In the genomic region with DNA sequence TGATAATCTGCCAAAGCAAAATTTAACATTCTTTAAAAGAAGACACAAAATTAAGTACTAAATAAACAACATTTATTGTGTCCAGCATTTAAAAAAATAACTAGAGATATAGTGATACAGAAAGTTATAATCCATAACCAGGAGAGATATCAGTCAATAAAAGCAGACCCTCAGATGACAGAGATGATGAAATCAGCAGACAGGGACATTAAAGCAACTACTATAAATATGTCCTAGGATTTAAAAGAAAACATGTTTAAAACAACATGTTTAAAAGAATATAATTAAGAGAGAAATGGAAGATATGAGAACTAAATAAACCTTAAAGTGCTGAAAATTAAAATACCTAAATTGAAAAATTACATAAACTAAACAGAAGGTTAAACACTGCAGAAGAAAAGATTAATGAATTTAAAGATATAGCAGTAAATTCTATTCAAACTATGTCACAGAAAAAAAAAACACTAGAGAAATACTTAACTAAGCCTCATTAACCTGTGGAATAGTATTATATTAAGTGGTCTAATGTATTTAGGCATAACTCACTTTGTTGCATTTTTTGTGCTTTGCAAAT, we compare ENCODE assay signal across 25 cellular contexts.
DNase-seq lines count a peak whose midpoint lies in the region; ATAC-seq, FAIRE-seq and TF ChIP-seq lines count a peak whose summit lies in the region.
"Had no signal": no experiment of that assay in that cellular context is flagged by ENCODE, and none has a peak within 500 bp of the region (broad histone marks: within the 10 kb centered on the region; RNA-seq: fewer than 3 reads in every experiment).

No MANE protein-coding gene starts in this region.

- no peak overlapping the region for H3K23ac ChIP-seq in H1 (ENCODE audit: insufficient read length)

- H3K9me2 ChIP-seq in SK-N-SH = no peaks in the 10 kb centered on the region

- no peak overlapping the region for H3K4me3 ChIP-seq in SK-N-SH (ENCODE audit: low read depth in 2 of 2, low read length in 1 of 2)
- H3K4me3 ChIP-seq in H1 (ENCODE audit: extremely low read depth in 1 of 4, insufficient read depth in 2 of 4, low read depth in 3 of 4, low read length in 4 of 4) = no peak overlapping the region
- H3K4me3 ChIP-seq: A549; BLaER1 treated with 17β-estradiol and CSF1 and Interleukin-3, amounts not matched to agents 10 nM and 100 nM had no signal

- H3K36me3 ChIP-seq in SK-N-SH (replicated peaks in 1 of 2; ENCODE audit: control insufficient read depth in 1 of 2, insufficient read depth in 2 of 2, low read length in 1 of 2) = no peaks in the 10 kb centered on the region
- H3K36me3 ChIP-seq in H1 (ENCODE audit: control insufficient read depth in 2 of 4, insufficient read depth in 4 of 4, low read length in 3 of 4) = no peaks in the 10 kb centered on the region
- H3K36me3 ChIP-seq: BE2C; BLaER1 treated with 17β-estradiol and CSF1 and Interleukin-3, amounts not matched to agents 10 nM and 100 nM had no signal

- no peaks in the 10 kb centered on the region for H3F3A ChIP-seq in SK-N-SH (replicated peaks; ENCODE audit: insufficient read depth)

- H3K27me3 ChIP-seq in SK-N-SH (ENCODE audit: insufficient read depth) (no peaks in the 10 kb centered on the region), H1 (replicated peaks in 1 of 4; ENCODE audit: control insufficient read depth in 3 of 4, extremely low read depth in 1 of 4, insufficient read depth in 3 of 4, low read length in 3 of 4) (no peaks in the 10 kb centered on the region)
- H3K27me3 ChIP-seq: BE2C; BLaER1 treated with 17β-estradiol and CSF1 and Interleukin-3, amounts not matched to agents 10 nM and 100 nM had no signal

- TF ChIP-seq CTCF in SK-N-SH (IDR thresholded peaks at IDR 0.05) = no peak
- no peak for TF ChIP-seq CTCF in H1 (IDR thresholded peaks at IDR 0.05; ENCODE audit: control extremely low read depth in 1 of 3, insufficient read depth in 1 of 3, low read depth in 1 of 3, low read length in 3 of 3)

- H2BK5ac ChIP-seq in H1 (ENCODE audit: low read depth, low read length) = no peak overlapping the region

- no peak overlapping the region for H3K14ac ChIP-seq in H1 (ENCODE audit: insufficient read length)

- H3K79me2 ChIP-seq in SK-N-SH (ENCODE audit: insufficient read depth) (no peaks in the 10 kb centered on the region), H1 (ENCODE audit: control insufficient read depth in 1 of 2, insufficient read depth in 2 of 2, low read length in 2 of 2) (no peaks in the 10 kb centered on the region)

- no peak overlapping the region for H3K4ac ChIP-seq in H1 (replicated peaks; ENCODE audit: insufficient read length, low read depth, low read length)

- no peak overlapping the region for H3K18ac ChIP-seq in H1 (ENCODE audit: extremely low read depth, low read length)

- H3K56ac ChIP-seq in H1 (replicated peaks; ENCODE audit: insufficient read length, low read depth, low read length) = no peak overlapping the region

- no peak for TF ChIP-seq RAD21 in SK-N-SH (IDR thresholded peaks at IDR 0.05; ENCODE audit: low read length)
- TF ChIP-seq RAD21 in H1 (IDR thresholded peaks at IDR 0.05 in 1 of 2, conservative IDR thresholded peaks at IDR 0.05 in 1 of 2; ENCODE audit: low read depth in 2 of 2, low read length in 2 of 2) = no peak

- H3K27ac ChIP-seq in SK-N-SH (ENCODE audit: low read depth in 2 of 2, low read length in 1 of 2) (no peak overlapping the region), H1 (ENCODE audit: low read depth, low read length) (no peak overlapping the region)
- H3K27ac ChIP-seq: A549; BLaER1 treated with 17β-estradiol and CSF1 and Interleukin-3, amounts not matched to agents 10 nM and 100 nM had no signal

- H3K9ac ChIP-seq in SK-N-SH = no peak overlapping the region
- H3K9ac ChIP-seq in H1 (replicated peaks in 1 of 4; ENCODE audit: extremely low read depth in 1 of 4, low read depth in 3 of 4, low read length in 3 of 4) = no peak overlapping the region
- H3K9ac ChIP-seq: BLaER1 treated with 17β-estradiol and CSF1 and Interleukin-3, amounts not matched to agents 10 nM and 100 nM had no signal

- no peak overlapping the region for H4K91ac ChIP-seq in H1 (replicated peaks; ENCODE audit: insufficient read length, low read length)

- no peak for DNase-seq in SK-N-SH
- DNase-seq in OCI-M1 (lab: John Stamatoyannopoulos, UW) = peak; percentile 49
- DNase-seq in H1 (ENCODE audit: low read depth in 1 of 2, low spot score in 2 of 2) = no peak
- no peak for DNase-seq in left cardiac atrium
- DNase-seq: 8988T; ACHN; AML-193; BE2C; Caco-2; CD4-positive, alpha-beta T cell; CD8-positive, alpha-beta memory T cell; DMS153; DMS79 treated with DMSO at 0.1 percent for 48 hours; GF-D8; GOT3; H7; HCEC 1CT; HFFc6 had no signal

- intact Hi-C loops in left cardiac atrium (cut with DNase I) = no loop called here

- H3K9me3 ChIP-seq in SK-N-SH = peaks cover 7% of the 10 kb centered on the region; the same call in 1 of the 2 replicates
- H3K9me3 ChIP-seq in H1 (ENCODE audit: insufficient read depth in 2 of 2, low read depth in 1 of 2, low read length in 1 of 2) = no peaks in the 10 kb centered on the region
- H3K9me3 ChIP-seq: BE2C had no signal

- ATAC-seq in SK-N-SH treated with all-trans-retinoic acid at 6 μM for 48 hours = no peak
- ATAC-seq in left cardiac atrium = no peak
- no peak for ATAC-seq in GM18861 (IDR thresholded peaks at IDR 0.05; ENCODE audit: unreplicated experiment)
- no peak for ATAC-seq in HG03565 (IDR thresholded peaks at IDR 0.05; ENCODE audit: unreplicated experiment)
- ATAC-seq: A549 had no signal

- H2BK120ac ChIP-seq in H1 (replicated peaks; ENCODE audit: low read depth, low read length) = no peak overlapping the region

- POLR2A ChIA-PET in SK-N-SH (lab: Yijun Ruan, JAX) = no interaction called here
- POLR2A ChIA-PET in H1 (lab: Charles Lee; ENCODE audit: partially characterized antibody) = no interaction called here

- H2BK15ac ChIP-seq in H1 (ENCODE audit: low read length) = no peak overlapping the region

- no peaks in the 10 kb centered on the region for H3K23me2 ChIP-seq in H1 (ENCODE audit: low read depth, low read length)

- no peak overlapping the region for H4K5ac ChIP-seq in H1 (ENCODE audit: insufficient read length, low read depth, low read length)

- FAIRE-seq in H1 (lab: Jason Lieb, UNC) = no peak
- FAIRE-seq: A549, GM12891, GM18507 had no signal

- CTCF ChIA-PET in SK-N-SH (lab: Yijun Ruan, JAX) = no interaction called here
- CTCF ChIA-PET in H1 (lab: Charles Lee; ENCODE audit: partially characterized antibody) = interaction anchor here (0.5 kb wide), 1 partner anchor 744 kb away, joined by 3 read pairs; no protein-coding TSS in a partner anchor

- H2BK20ac ChIP-seq in H1 (ENCODE audit: low read length) = no peak overlapping the region

- no peak overlapping the region for H2AK5ac ChIP-seq in H1 (ENCODE audit: low read depth, low read length)

- H3K79me1 ChIP-seq in H1 (ENCODE audit: low read depth, low read length) = no peaks in the 10 kb centered on the region

- H2AFZ ChIP-seq in SK-N-SH (ENCODE audit: low read depth) = no peak overlapping the region
- H2AFZ ChIP-seq in H1 (ENCODE audit: low read length) = no peak overlapping the region

- H4K20me1 ChIP-seq in SK-N-SH (ENCODE audit: insufficient read depth) (no peaks in the 10 kb centered on the region), H1 (replicated peaks in 1 of 2; ENCODE audit: control insufficient read depth in 1 of 2, insufficient read depth in 2 of 2, low read length in 2 of 2) (no peaks in the 10 kb centered on the region)
- H4K20me1 ChIP-seq: BLaER1 treated with 17β-estradiol and CSF1 and Interleukin-3, amounts not matched to agents 10 nM and 100 nM had no signal

- H4K8ac ChIP-seq in H1 (ENCODE audit: extremely low read depth, insufficient read depth, low read length) = no peak overlapping the region

- no peak for TF ChIP-seq EP300 in SK-N-SH (IDR thresholded peaks at IDR 0.05; ENCODE audit: borderline replicate concordance in 1 of 2, low read depth in 1 of 2, low read length in 1 of 2)
- no peak for TF ChIP-seq EP300 in H1 (IDR thresholded peaks at IDR 0.05; ENCODE audit: borderline replicate concordance in 1 of 2, low read depth in 2 of 2, low read length in 2 of 2)

- H3K4me1 ChIP-seq in SK-N-SH (ENCODE audit: control insufficient read depth in 1 of 2, insufficient read depth in 2 of 2, low read depth in 1 of 2, low read length in 1 of 2) (no peaks in the 10 kb centered on the region), H1 (replicated peaks in 1 of 4; ENCODE audit: control insufficient read depth in 3 of 4, insufficient read depth in 4 of 4, low read length in 3 of 4) (no peaks in the 10 kb centered on the region)
- H3K4me1 ChIP-seq: A549; BE2C; BLaER1 treated with 17β-estradiol and CSF1 and Interleukin-3, amounts not matched to agents 10 nM and 100 nM; Caco-2 had no signal

- no peak overlapping the region for H3K4me2 ChIP-seq in SK-N-SH
- no peak overlapping the region for H3K4me2 ChIP-seq in H1 (ENCODE audit: insufficient read depth in 1 of 2, low read depth in 2 of 2, low read length in 2 of 2)
- H3K4me2 ChIP-seq: A549; BLaER1 treated with 17β-estradiol and CSF1 and Interleukin-3, amounts not matched to agents 10 nM and 100 nM had no signal

- no peak for TF ChIP-seq POLR2A in H1 (IDR thresholded peaks at IDR 0.05; ENCODE audit: control extremely low read depth in 1 of 2, low read depth in 2 of 2, low read length in 2 of 2)

- H2BK12ac ChIP-seq in H1 (ENCODE audit: low read depth, low read length) = no peak overlapping the region

TF ChIP-seq in SK-N-SH treated with all-trans-retinoic acid at 6 μM for 48 hours, 23 proteins besides CTCF, POLR2A, EP300 and RAD21:
- TF ChIP-seq RARB (CRISPR knock-in tag; IDR thresholded peaks at IDR 0.05) = no peak
- peak; percentile 64 for TF ChIP-seq ZFP30 (CRISPR knock-in tag; IDR thresholded peaks at IDR 0.05)

TF ChIP-seq in H1, 55 proteins besides CTCF, POLR2A, EP300 and RAD21:
- TF ChIP-seq CEBPB (IDR thresholded peaks at IDR 0.05; ENCODE audit: low read depth, low read length) = peak; percentile 84
- TF ChIP-seq YY1 (IDR thresholded peaks at IDR 0.05; ENCODE audit: low read depth, low read length) = no peak
- TF ChIP-seq, protein P1, sequence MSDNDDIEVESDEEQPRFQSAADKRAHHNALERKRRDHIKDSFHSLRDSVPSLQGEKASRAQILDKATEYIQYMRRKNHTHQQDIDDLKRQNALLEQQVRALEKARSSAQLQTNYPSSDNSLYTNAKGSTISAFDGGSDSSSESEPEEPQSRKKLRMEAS (IDR thresholded peaks at IDR 0.05) = no peak
- TF ChIP-seq SIN3A (conservative IDR thresholded peaks at IDR 0.05 in 1 of 2, IDR thresholded peaks at IDR 0.05 in 1 of 2; ENCODE audit: low read depth in 1 of 2, low read length in 2 of 2) = no peak
- no peak for TF ChIP-seq EZH2 (IDR thresholded peaks at IDR 0.05; ENCODE audit: low read depth, low read length, severe bottlenecking)
